14 cellular contexts compared by ENCODE assay signal in genomic region chr9:130660326-130660682, GRCh38. TPM values are rescaled to one million over a fixed set of nuclear protein-coding genes. Genes with fewer than 3 reads are reported as not detected.
DNase-seq lines count a peak whose midpoint lies in the region; ATAC-seq and TF ChIP-seq lines count a peak whose summit lies in the region.
"Had no signal": no experiment of that assay in that cellular context is flagged by ENCODE, and none has a peak within 500 bp of the region (broad histone marks: within the 10 kb centered on the region; RNA-seq: fewer than 3 reads in every experiment).

No MANE protein-coding gene starts in this region.

- H3K36me3 Mint-ChIP-seq in activated naive CD4-positive, alpha-beta T cell treated with anti-CD3 and anti-CD28 coated beads, Interleukin-2, amount 50 U/mL, for 24 hours, result no peaks in the 10 kb centered on the region
- no peaks in the 10 kb centered on the region for H3K36me3 Mint-ChIP-seq in brain
- peaks cover 0 to 11% (median 0%) of the 10 kb centered on the region in 3 donors for H3K36me3 Mint-ChIP-seq in naive thymus-derived CD8-positive, alpha-beta T cell

- TF ChIP-seq CTCF in brain (conservative IDR thresholded peaks at IDR 0.05) (no peak), tibial artery (IDR thresholded peaks at IDR 0.05) (no peak)

- POLR2A ChIA-PET in naive thymus-derived CD8-positive, alpha-beta T cell (lab: Charles Lee), result no interaction called here

- peak overlapping the region; percentile 21 to 48 for H3K4me3 ChIP-seq in tibial artery

- no peaks in the 10 kb centered on the region for H3K9me3 ChIP-seq in tibial artery

- H3K4me1 ChIP-seq in tibial artery, result peaks cover 0 to 64% (median 58%) of the 10 kb centered on the region in 4 donors

- H3K27ac ChIP-seq in tibial artery, result no peak overlapping the region

- no peak overlapping the region for H3K27ac Mint-ChIP-seq in activated naive CD4-positive, alpha-beta T cell treated with anti-CD3 and anti-CD28 coated beads, Interleukin-2, amount 50 U/mL, for 24 hours
- H3K27ac Mint-ChIP-seq in brain, result no peak overlapping the region
- no peak overlapping the region for H3K27ac Mint-ChIP-seq in naive thymus-derived CD8-positive, alpha-beta T cell

- no peak for DNase-seq in activated naive CD4-positive, alpha-beta T cell (lab: John Stamatoyannopoulos, UW)
- DNase-seq in naive thymus-derived CD8-positive, alpha-beta T cell, result no peak
- DNase-seq in tibial artery, result no peak
- no peak for DNase-seq in NOMO-1 treated with DMSO at 0.1 percent for 48 hours (lab: John Stamatoyannopoulos, UW; ENCODE audit: unreplicated experiment)
- DNase-seq in left colon, result no peak
- DNase-seq in DMS79 treated with DMSO at 0.1 percent for 48 hours (lab: John Stamatoyannopoulos, UW), result no peak
- DNase-seq: activated CD4-positive, CD25-positive, alpha-beta regulatory T cell treated with anti-CD3 and anti-CD28 coated beads, Interleukin-2, amount 50 U/mL, for 72 hours; activated gamma-delta T cell; dermis blood vessel endothelial cell; SIG-M5 had no signal

- ATAC-seq in naive thymus-derived CD8-positive, alpha-beta T cell, result no peak
- no peak for ATAC-seq in left colon

- H3K27me3 Mint-ChIP-seq in activated naive CD4-positive, alpha-beta T cell treated with anti-CD3 and anti-CD28 coated beads, Interleukin-2, amount 50 U/mL, for 24 hours, result peaks cover 39% of the 10 kb centered on the region
- H3K27me3 Mint-ChIP-seq in brain, result peaks cover 99% of the 10 kb centered on the region
- peaks cover 22 to 87% (median 54%) of the 10 kb centered on the region in 5 donors for H3K27me3 Mint-ChIP-seq in naive thymus-derived CD8-positive, alpha-beta T cell

- no peaks in the 10 kb centered on the region for H3K9me3 Mint-ChIP-seq in activated naive CD4-positive, alpha-beta T cell treated with anti-CD3 and anti-CD28 coated beads, Interleukin-2, amount 50 U/mL, for 24 hours
- H3K9me3 Mint-ChIP-seq in brain, result peaks cover 2 to 13% (median 5%) of the 10 kb centered on the region in 5 experiments
- H3K9me3 Mint-ChIP-seq in naive thymus-derived CD8-positive, alpha-beta T cell, result no peaks in the 10 kb centered on the region

- intact Hi-C loops in tibial artery (cut with DNase I; ENCODE audit: low total_unique reads) (no loop called here), left colon (cut with DNase I, micrococcal nuclease) (no loop called here)

- no peaks in the 10 kb centered on the region for H3K36me3 ChIP-seq in tibial artery

- H3K4me3 Mint-ChIP-seq in activated naive CD4-positive, alpha-beta T cell treated with anti-CD3 and anti-CD28 coated beads, Interleukin-2, amount 50 U/mL, for 24 hours, result peak overlapping the region; percentile 33
- H3K4me3 Mint-ChIP-seq in brain, result peak overlapping the region; percentile 57 to 77 (median 67)
- H3K4me3 Mint-ChIP-seq in naive thymus-derived CD8-positive, alpha-beta T cell, result peak overlapping the region in 6 of 10 donors; percentile 30 to 81 (median 45)

- H3K4me1 Mint-ChIP-seq in activated naive CD4-positive, alpha-beta T cell treated with anti-CD3 and anti-CD28 coated beads, Interleukin-2, amount 50 U/mL, for 24 hours, result peaks cover 21% of the 10 kb centered on the region
- peaks cover 29% of the 10 kb centered on the region for H3K4me1 Mint-ChIP-seq in brain
- H3K4me1 Mint-ChIP-seq in naive thymus-derived CD8-positive, alpha-beta T cell, result peaks cover 10 to 29% (median 21%) of the 10 kb centered on the region in 4 donors

- peaks cover 13 to 100% of the 10 kb centered on the region in 2 donors for H3K27me3 ChIP-seq in tibial artery

RNA-seq across cellular contexts. Expression of gene PRDM12, which starts 4.1 kb away (rescaled TPM):
- polyA plus RNA-seq in brain (ENCODE audit: insufficient read depth, low read depth, low replicate concordance), result 0.17 TPM
- under 1 TPM in 1 of 2 experiments, not detected in 1; 0.13 TPM for total RNA-seq in naive thymus-derived CD8-positive, alpha-beta T cell
- under 1 TPM in 1 of 3 donors, not detected in 2; 0.06 TPM for polyA plus RNA-seq in naive thymus-derived CD8-positive, alpha-beta T cell
- not detected for total RNA-seq in left colon
- total RNA-seq: dermis blood vessel endothelial cell, G401, glomerular endothelial cell had no signal

RNA-seq across cellular contexts. Expression of gene EXOSC2, which starts 33.3 kb away (rescaled TPM):
- polyA plus RNA-seq in brain (ENCODE audit: insufficient read depth, low read depth, low replicate concordance), result 33.7 TPM
- 10 to 100 TPM; 66.9 to 71.3 TPM for total RNA-seq in naive thymus-derived CD8-positive, alpha-beta T cell
- polyA plus RNA-seq in naive thymus-derived CD8-positive, alpha-beta T cell, result 10 to 100 TPM; 18.7 to 31.1 (median 25.0) TPM
- 10 to 100 TPM; 13.2 to 19.7 TPM for total RNA-seq in left colon
